In genomic region chr22:23840026-23840425, GRCh38 we compare ENCODE assay signal across 14 cellular contexts. TPM values are rescaled to one million over a fixed set of nuclear protein-coding genes. Genes with fewer than 3 reads are reported as not detected.
DNase-seq lines count a peak whose midpoint lies in the region; ATAC-seq and TF ChIP-seq lines count a peak whose summit lies in the region.
"Had no signal": no experiment of that assay in that cellular context is flagged by ENCODE, and none has a peak within 500 bp of the region (broad histone marks: within the 10 kb centered on the region; RNA-seq: fewer than 3 reads in every experiment).

No MANE protein-coding gene starts in this region.

- no peak overlapping the region for H2BK120ac ChIP-seq in H9 (ENCODE audit: low read depth, low read length, poor library complexity, severe bottlenecking)

- H3K9me3 ChIP-seq in CD8-positive, alpha-beta T cell (ENCODE audit: low read length): no peaks in the 10 kb centered on the region
- H3K9me3 ChIP-seq in H9 (ENCODE audit: control insufficient read depth, low read depth, low read length): no peaks in the 10 kb centered on the region

- no peak overlapping the region for H3K4ac ChIP-seq in H9 (ENCODE audit: low read depth, low read length)

- ATAC-seq in CD8-positive, alpha-beta T cell: no peak

- H3K9ac ChIP-seq in H9 (ENCODE audit: extremely low read depth, insufficient read length, low read length): no peak overlapping the region

- no peak overlapping the region for H2AK5ac ChIP-seq in H9 (ENCODE audit: insufficient read length, low read length)

- no peak overlapping the region for H2BK20ac ChIP-seq in H9 (ENCODE audit: low read depth, low read length, poor library complexity, severe bottlenecking)

- WGBS in H9 (ENCODE audit: extremely low coverage, insufficient read length, low lambda C conversion rate): no CpG with 5 or more reads among the region's 7 CpGs

- no peaks in the 10 kb centered on the region for H3K9me3 Mint-ChIP-seq in CD8-positive, alpha-beta T cell
- H3K9me3 Mint-ChIP-seq in H9 (peaks cover 0 to 3% of the 10 kb centered on the region in 2 experiments; a peak in 2 of 5 replicates), nephron (no peaks in the 10 kb centered on the region)
- no peaks in the 10 kb centered on the region for H3K9me3 Mint-ChIP-seq in activated T-helper 2 cell treated with anti-CD3 and anti-CD28 coated beads, Interferon-gamma antibody, Interleukin-2, Interleukin-4, amounts not matched to agents 10 μg/mL and 5 μg/mL and 100 μg/mL, durations not matched to agents 14 hours and 24 hours and 36 hours
- H3K9me3 Mint-ChIP-seq: dendritic cell treated with granulocyte-macrophage colony-stimulating factor and Interleukin-4, amounts not matched to agents 40 ng/mL and 50 ng/mL, for 4 days had no signal

- H4K5ac ChIP-seq in H9 (ENCODE audit: insufficient read length, low read depth, low read length): no peak overlapping the region

- no peak overlapping the region for H3K23ac ChIP-seq in H9 (ENCODE audit: insufficient read length, low read depth, low read length)

- H3K36me3 Mint-ChIP-seq in CD8-positive, alpha-beta T cell: peaks cover 9% of the 10 kb centered on the region
- H3K36me3 Mint-ChIP-seq in H9 (ENCODE audit: insufficient read depth in 1 of 3, low read depth in 3 of 3) (peaks cover 6 to 12% (median 7%) of the 10 kb centered on the region in 3 experiments; a peak in 6 of 7 replicates), nephron (ENCODE audit: low read depth) (peaks cover 7% of the 10 kb centered on the region)
- peaks cover 17% of the 10 kb centered on the region for H3K36me3 Mint-ChIP-seq in activated T-helper 2 cell treated with anti-CD3 and anti-CD28 coated beads, Interferon-gamma antibody, Interleukin-2, Interleukin-4, amounts not matched to agents 10 μg/mL and 5 μg/mL and 100 μg/mL, durations not matched to agents 14 hours and 24 hours and 36 hours (ENCODE audit: low read depth)

- no peak overlapping the region for H3K27ac ChIP-seq in CD8-positive, alpha-beta T cell (ENCODE audit: low read depth, low read length)
- no peak overlapping the region for H3K27ac ChIP-seq in H9 (ENCODE audit: insufficient read length, low read depth, low read length)

- no peaks in the 10 kb centered on the region for H3K27me3 ChIP-seq in CD8-positive, alpha-beta T cell (ENCODE audit: insufficient read depth, low read length)
- H3K27me3 ChIP-seq in H9 (ENCODE audit: insufficient read depth, low read length): no peaks in the 10 kb centered on the region; the same call in 1 of the 2 replicates

- H4K20me1 ChIP-seq in H9 (ENCODE audit: control insufficient read depth, insufficient read depth, insufficient read length): no peaks in the 10 kb centered on the region

- POLR2A ChIA-PET in CD8-positive, alpha-beta T cell (lab: Charles Lee): no interaction called here

- no peak overlapping the region for H4K91ac ChIP-seq in H9 (ENCODE audit: insufficient read length, low read depth, low read length)

- H3K27ac Mint-ChIP-seq in CD8-positive, alpha-beta T cell: no peak overlapping the region
- H3K27ac Mint-ChIP-seq in H9 (peak overlapping the region in 1 of 3 experiments; percentile 13; a peak in 1 of 7 replicates), nephron (peak overlapping the region; percentile 56 to 88 (median 86))
- H3K27ac Mint-ChIP-seq in activated T-helper 2 cell treated with anti-CD3 and anti-CD28 coated beads, Interferon-gamma antibody, Interleukin-2, Interleukin-4, amounts not matched to agents 10 μg/mL and 5 μg/mL and 100 μg/mL, durations not matched to agents 14 hours and 24 hours and 36 hours: peak overlapping the region; percentile 55

- peaks cover 6% of the 10 kb centered on the region for H3K23me2 ChIP-seq in H9 (ENCODE audit: insufficient read length, low read depth, low read length, poor library complexity, severe bottlenecking)

- H3K36me3 ChIP-seq in CD8-positive, alpha-beta T cell (ENCODE audit: insufficient read depth, low read length): no peaks in the 10 kb centered on the region

- no peak overlapping the region for H3K4me3 ChIP-seq in CD8-positive, alpha-beta T cell (ENCODE audit: low read depth, low read length)

- H2BK15ac ChIP-seq in H9 (ENCODE audit: low read depth, low read length): no peak overlapping the region

- peaks cover 20% of the 10 kb centered on the region for H3K4me1 Mint-ChIP-seq in CD8-positive, alpha-beta T cell (ENCODE audit: low read depth)
- H3K4me1 Mint-ChIP-seq in H9 (peaks cover 24 to 33% of the 10 kb centered on the region in 2 experiments), nephron (peaks cover 74% of the 10 kb centered on the region)
- H3K4me1 Mint-ChIP-seq in activated T-helper 2 cell treated with anti-CD3 and anti-CD28 coated beads, Interferon-gamma antibody, Interleukin-2, Interleukin-4, amounts not matched to agents 10 μg/mL and 5 μg/mL and 100 μg/mL, durations not matched to agents 14 hours and 24 hours and 36 hours (ENCODE audit: low read depth): peaks cover 17% of the 10 kb centered on the region

- H3K4me2 ChIP-seq in H9 (ENCODE audit: insufficient read depth, insufficient read length, low read length): peak overlapping the region; percentile 63

- no peak for DNase-seq in CD8-positive, alpha-beta T cell
- DNase-seq in H9 (no peak), nucleus accumbens (lab: John Stamatoyannopoulos, UW) (no peak), SKM-1 (lab: John Stamatoyannopoulos, UW; ENCODE audit: unreplicated experiment) (no peak), NCI-H82 (lab: John Stamatoyannopoulos, UW) (no peak)
- DNase-seq in activated T-helper 2 cell treated with anti-CD3 and anti-CD28 coated beads, Interferon-gamma antibody, Interleukin-2, Interleukin-4, amounts not matched to agents 10 μg/mL and 5 μg/mL and 100 μg/mL, durations not matched to agents 14 hours and 24 hours and 36 hours (ENCODE audit: low spot score): no peak
- DNase-seq: activated naive CD4-positive, alpha-beta T cell treated with anti-CD3 and anti-CD28 coated beads, Interleukin-2, amount 50 U/mL, for 16 hours; DMS79 treated with DMSO at 0.1 percent for 48 hours; erythroblast; NCI-H1048; NCI-H2107; NCI-H748 treated with DMSO at 0.1 percent for 48 hours had no signal

- H4K8ac ChIP-seq in H9 (replicated peaks; ENCODE audit: insufficient read length, low read depth, low read length): no peak overlapping the region

- CTCF ChIA-PET in CD8-positive, alpha-beta T cell (lab: Charles Lee): interaction anchor here (0.6 kb wide), 1 partner anchor 9 kb away, joined by 3 read pairs; no protein-coding TSS in a partner anchor

- no peaks in the 10 kb centered on the region for H3K79me2 ChIP-seq in H9 (ENCODE audit: insufficient read depth, low read length)

- TF ChIP-seq CTCF in CD8-positive, alpha-beta T cell (IDR thresholded peaks at IDR 0.05): no peak
- no peak for TF ChIP-seq CTCF in H9 (conservative IDR thresholded peaks at IDR 0.05)
- TF ChIP-seq CTCF in nephron (IDR thresholded peaks at IDR 0.05; ENCODE audit: unreplicated experiment in 3 of 3): no peak

- intact Hi-C loops in CD8-positive, alpha-beta T cell (cut with DNase I, micrococcal nuclease): loop anchor here in 1 of 2 experiments (10.0 kb wide), 1 partner anchor 525 kb away; no protein-coding TSS in a partner anchor
- intact Hi-C loops in activated T-helper 2 cell treated with anti-CD3 and anti-CD28 coated beads, Interferon-gamma antibody, Interleukin-2, Interleukin-4, amounts not matched to agents 10 μg/mL and 5 μg/mL and 100 μg/mL, durations not matched to agents 14 hours and 24 hours and 36 hours (cut with micrococcal nuclease): no loop called here

- no peak overlapping the region for H3T11ph ChIP-seq in H9 (ENCODE audit: low read length)

- no peak overlapping the region for H2BK12ac ChIP-seq in H9 (ENCODE audit: insufficient read length, low read depth, low read length)

- H3K4me1 ChIP-seq in CD8-positive, alpha-beta T cell (ENCODE audit: insufficient read depth, low read length): peaks cover 7% of the 10 kb centered on the region
- H3K4me1 ChIP-seq in H9 (ENCODE audit: insufficient read depth, low read length): no peaks in the 10 kb centered on the region; the same call in 1 of the 2 replicates

- peak overlapping the region; percentile 51 for H3K4me3 Mint-ChIP-seq in CD8-positive, alpha-beta T cell
- H3K4me3 Mint-ChIP-seq in H9: peak overlapping the region in 1 of 2 experiments; percentile 94; a peak in 3 of 5 replicates
- no peak overlapping the region for H3K4me3 Mint-ChIP-seq in activated T-helper 2 cell treated with anti-CD3 and anti-CD28 coated beads, Interferon-gamma antibody, Interleukin-2, Interleukin-4, amounts not matched to agents 10 μg/mL and 5 μg/mL and 100 μg/mL, durations not matched to agents 14 hours and 24 hours and 36 hours (ENCODE audit: low read depth)
- peak overlapping the region in 2 of 3 experiments; percentile 26 to 41 for H3K4me3 Mint-ChIP-seq in nephron

- no peak overlapping the region for H3K56ac ChIP-seq in H9 (ENCODE audit: insufficient read length, low read depth, low read length)

- no peaks in the 10 kb centered on the region for H3K27me3 Mint-ChIP-seq in CD8-positive, alpha-beta T cell (ENCODE audit: low read depth)
- peaks cover 30% of the 10 kb centered on the region for H3K27me3 Mint-ChIP-seq in H9 (ENCODE audit: low read depth)
- peaks cover 2% of the 10 kb centered on the region for H3K27me3 Mint-ChIP-seq in activated T-helper 2 cell treated with anti-CD3 and anti-CD28 coated beads, Interferon-gamma antibody, Interleukin-2, Interleukin-4, amounts not matched to agents 10 μg/mL and 5 μg/mL and 100 μg/mL, durations not matched to agents 14 hours and 24 hours and 36 hours (ENCODE audit: low read depth)
- H3K27me3 Mint-ChIP-seq in nephron (ENCODE audit: low read depth): no peaks in the 10 kb centered on the region

- no peak overlapping the region for H2BK5ac ChIP-seq in H9 (ENCODE audit: insufficient read length, low read length)

- no peak overlapping the region for H2AFZ ChIP-seq in H9 (ENCODE audit: low read length)

- H3K79me1 ChIP-seq in H9 (ENCODE audit: insufficient read depth, low read depth, low read length, poor library complexity, severe bottlenecking): no peaks in the 10 kb centered on the region

- no peak overlapping the region for H3K14ac ChIP-seq in H9 (ENCODE audit: insufficient read depth, low read length)

- H3K18ac ChIP-seq in H9 (ENCODE audit: insufficient read length, low read depth, low read length): no peak overlapping the region

RNA-seq across cellular contexts. Expression of gene DERL3, which starts 1.2 kb away (rescaled TPM):
- under 1 TPM; 0.81 to 0.92 TPM for total RNA-seq in CD8-positive, alpha-beta T cell
- total RNA-seq in H9 (2021): 9.0 and 9.8 TPM in 2 replicates
- 10.3 TPM in 2 replicates for total RNA-seq in activated T-helper 2 cell treated with anti-CD3 and anti-CD28 coated beads, Interferon-gamma antibody, Interleukin-2, Interleukin-4, amounts not matched to agents 10 μg/mL and 5 μg/mL and 100 μg/mL, durations not matched to agents 14 hours and 24 hours and 36 hours

RNA-seq across cellular contexts. Expression of gene SLC2A11, which starts 17.6 kb away (rescaled TPM):
- 10 to 100 TPM; 12.7 to 14.3 TPM for total RNA-seq in CD8-positive, alpha-beta T cell
- 12.1 and 15.0 TPM in 2 replicates for total RNA-seq in H9 (2021)
- 9.4 and 9.6 TPM in 2 replicates for total RNA-seq in activated T-helper 2 cell treated with anti-CD3 and anti-CD28 coated beads, Interferon-gamma antibody, Interleukin-2, Interleukin-4, amounts not matched to agents 10 μg/mL and 5 μg/mL and 100 μg/mL, durations not matched to agents 14 hours and 24 hours and 36 hours

RNA-seq across cellular contexts. Expression of gene SMARCB1, which starts 53.3 kb away (rescaled TPM):
- total RNA-seq in CD8-positive, alpha-beta T cell: 10 to 100 TPM; 47.1 to 51.7 TPM
- total RNA-seq in H9 (2021): 132 and 136 TPM in 2 replicates
- 94.1 and 96.4 TPM in 2 replicates for total RNA-seq in activated T-helper 2 cell treated with anti-CD3 and anti-CD28 coated beads, Interferon-gamma antibody, Interleukin-2, Interleukin-4, amounts not matched to agents 10 μg/mL and 5 μg/mL and 100 μg/mL, durations not matched to agents 14 hours and 24 hours and 36 hours

RNA-seq across cellular contexts. Expression of gene MIF, which starts 54.2 kb away (rescaled TPM):
- total RNA-seq in CD8-positive, alpha-beta T cell: 100 to 1,000 TPM; 181 to 191 TPM
- total RNA-seq in H9 (2021): 1,068 and 1,091 TPM in 2 replicates
- total RNA-seq in activated T-helper 2 cell treated with anti-CD3 and anti-CD28 coated beads, Interferon-gamma antibody, Interleukin-2, Interleukin-4, amounts not matched to agents 10 μg/mL and 5 μg/mL and 100 μg/mL, durations not matched to agents 14 hours and 24 hours and 36 hours: 1,309 and 1,313 TPM in 2 replicates
